ENCODE assay signal across 8 cellular contexts in the genomic region with DNA sequence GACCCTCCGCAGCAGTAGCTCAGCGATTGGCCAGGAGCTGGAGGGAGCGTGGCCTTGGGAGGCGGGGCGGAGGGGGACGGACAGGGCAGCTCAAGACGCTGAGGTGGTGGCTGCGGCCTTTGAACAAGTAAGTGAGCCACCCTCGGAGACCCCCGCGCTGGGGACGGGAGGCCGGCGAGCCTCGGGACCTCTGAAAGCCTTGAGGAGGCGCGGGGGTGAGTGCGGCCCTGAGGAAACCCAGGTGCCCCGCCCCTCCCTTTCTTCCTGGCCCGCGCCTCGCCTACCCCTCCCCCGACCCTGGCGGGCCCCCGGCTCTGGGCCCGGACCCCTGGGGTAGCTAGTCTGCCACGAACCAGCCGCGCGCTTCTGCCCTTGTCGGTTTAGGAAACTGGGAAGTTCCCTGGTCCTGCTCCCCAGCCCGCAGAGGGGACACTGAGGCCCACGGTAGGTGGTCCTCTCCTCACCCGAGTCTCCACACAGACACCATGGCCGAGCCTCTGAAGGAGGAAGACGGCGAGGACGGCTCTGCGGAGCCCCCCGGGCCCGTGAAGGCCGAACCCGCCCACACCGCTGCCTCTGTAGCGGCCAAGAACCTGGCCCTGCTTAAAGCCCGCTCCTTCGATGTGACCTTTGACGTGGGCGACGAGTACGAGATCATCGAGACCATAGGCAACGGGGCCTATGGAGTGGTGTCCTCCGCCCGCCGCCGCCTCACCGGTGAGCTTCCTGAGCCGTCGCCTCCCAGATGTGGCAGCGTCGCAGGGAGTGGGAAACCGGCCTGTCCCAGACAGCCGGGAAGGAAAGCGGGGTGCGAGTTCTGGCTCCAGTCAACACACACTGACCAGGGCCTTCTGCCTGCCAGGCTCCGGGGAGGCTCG. TPM values are rescaled to one million over a fixed set of nuclear protein-coding genes. Genes with fewer than 3 reads are reported as not detected.
DNase-seq lines count a peak whose midpoint lies in the region; ATAC-seq, FAIRE-seq and TF ChIP-seq lines count a peak whose summit lies in the region.

A gene (plus strand): TSS at position 83 of the 878 bp plus-strand sequence. CDS start 403 bp downstream, at position 486.

- peaks cover 3 to 21% of the 10 kb centered on the region in 2 donors for H3K4me1 ChIP-seq in ascending aorta
- peaks cover 4% of the 10 kb centered on the region for H3K4me1 ChIP-seq in iPS-18a (ENCODE audit: control insufficient read depth, low read depth, low read length)
- peaks cover 0 to 7% of the 10 kb centered on the region in 2 donors for H3K4me1 ChIP-seq in small intestine (ENCODE audit: control insufficient read depth in 2 of 2, insufficient read depth in 1 of 2, low read depth in 1 of 2, low read length in 1 of 2)

- H3K9me3 ChIP-seq in ascending aorta, result no peaks in the 10 kb centered on the region
- H3K9me3 ChIP-seq in iPS-18a (ENCODE audit: control insufficient read depth, low read depth, low read length), result no peaks in the 10 kb centered on the region
- no peaks in the 10 kb centered on the region for H3K9me3 ChIP-seq in small intestine (ENCODE audit: control insufficient read depth, low read depth)

- peak within 1 kb of the TSS; percentile 86 for H3K9ac ChIP-seq in iPS-18a (ENCODE audit: low read length)

- H3K27me3 ChIP-seq in ascending aorta, result no peaks in the 10 kb centered on the region
- H3K27me3 ChIP-seq in iPS-18a (ENCODE audit: control insufficient read depth, insufficient read depth, low read length), result no peaks in the 10 kb centered on the region
- no peaks in the 10 kb centered on the region for H3K27me3 ChIP-seq in small intestine (ENCODE audit: control insufficient read depth in 2 of 2, insufficient read depth in 2 of 2, low read length in 2 of 2)

- 3 to 12% (median 8%) methylated on average over 51 to 68 of the region's 68 CpGs for WGBS in small intestine, 3 donors

- no peak for DNase-seq in ascending aorta (ENCODE audit: low spot score in 2 of 2)
- DNase-seq in small intestine, result peak; percentile 50
- DNase-seq in NCI-H524 (lab: John Stamatoyannopoulos, UW), result no peak
- DNase-seq in NOMO-1 treated with dmso at 0.1 percent for 144 hours (lab: John Stamatoyannopoulos, UW; ENCODE audit: unreplicated experiment), result no peak
- no peak for DNase-seq in pons (ENCODE audit: low spot score)

- H3K36me3 ChIP-seq in ascending aorta (peaks cover 30 to 36% of the 10 kb centered on the region in 2 donors), iPS-18a (ENCODE audit: control insufficient read depth, low read depth, low read length) (peaks cover 38% of the 10 kb centered on the region), small intestine (ENCODE audit: control insufficient read depth in 2 of 2, insufficient read depth in 2 of 2, low read length in 2 of 2) (peaks cover 4 to 9% of the 10 kb centered on the region in 2 donors)

- H3K27ac ChIP-seq in ascending aorta, result peak within 1 kb of the TSS; percentile 93 to 98
- H3K27ac ChIP-seq in iPS-18a (ENCODE audit: low read length), result peak within 1 kb of the TSS; percentile 69
- H3K27ac ChIP-seq in small intestine (ENCODE audit: low read depth in 1 of 2, low read length in 1 of 2), result peak within 1 kb of the TSS; percentile 95 to 97

- TF ChIP-seq CTCF in ascending aorta (IDR thresholded peaks at IDR 0.05), result no peak

- intact Hi-C loops in ascending aorta (cut with DNase I), result loop anchor here (1.0 kb wide), 2 partner anchors 20 to 129 kb away; no protein-coding TSS in a partner anchor

- H3K4me3 ChIP-seq in ascending aorta, result peak within 1 kb of the TSS; percentile 81 to 98
- peak within 1 kb of the TSS; percentile 98 for H3K4me3 ChIP-seq in iPS-18a (ENCODE audit: low read length)
- H3K4me3 ChIP-seq in small intestine (ENCODE audit: low read depth in 1 of 2, low read length in 2 of 2), result peak within 1 kb of the TSS; percentile 70 to 90

- ATAC-seq in GM19351 (IDR thresholded peaks at IDR 0.05; ENCODE audit: unreplicated experiment), result peak; percentile 16
- ATAC-seq in HG03175 (IDR thresholded peaks at IDR 0.05; ENCODE audit: unreplicated experiment), result peak; percentile 3

- no peak for FAIRE-seq in small intestine (lab: Jason Lieb, UNC)

RNA-seq across cellular contexts. Expression of the gene that starts here (rescaled TPM):
- total RNA-seq in ascending aorta, result 146 TPM
- polyA plus RNA-seq in small intestine, result 10 to 100 TPM; 18.6 to 19.9 (median 18.9) TPM
